Comparison of ENCODE assay signal across 1 cellular context in the genomic region with DNA sequence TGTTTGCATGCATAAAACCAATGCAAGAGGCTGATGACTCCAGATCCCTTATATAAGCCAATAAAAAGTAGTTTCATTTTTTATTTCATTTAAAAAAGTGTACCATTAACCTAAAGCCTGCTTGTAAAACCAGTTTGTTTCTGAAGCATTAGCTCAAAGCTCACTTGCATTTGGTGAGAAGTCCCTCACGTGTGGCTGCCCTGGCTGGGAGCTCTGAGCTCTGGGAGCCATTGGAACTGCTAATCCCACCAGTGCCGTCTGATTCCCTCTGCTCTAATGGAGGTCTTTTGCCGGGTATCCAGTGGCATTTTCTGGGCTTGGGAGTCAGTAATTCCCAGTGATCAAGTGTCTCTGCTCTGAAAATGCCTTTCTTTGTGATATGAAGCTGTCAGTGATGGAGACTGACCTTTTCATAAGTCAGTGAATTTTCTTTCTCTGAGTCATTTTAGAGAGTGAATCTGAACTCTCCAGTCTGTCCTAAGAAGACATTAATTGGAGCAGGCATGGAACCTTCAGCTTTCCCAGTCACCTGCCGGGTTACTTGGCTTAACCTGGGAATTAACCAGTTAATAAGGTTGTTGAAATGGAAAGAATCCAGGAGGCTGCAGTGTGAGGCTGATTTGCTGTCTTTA.
TF ChIP-seq lines count a peak whose summit lies in the region.

No MANE protein-coding gene starts in this region.

TF ChIP-seq in K562, 482 proteins besides CTCF, POLR2A, EP300 and RAD21 (continued from another document):
- no peak for TF ChIP-seq GTF2A2 (tag; IDR thresholded peaks at IDR 0.05)
TF ChIP-seq in K562: peak in this region for 0.
